ENCODE assay signal across 38 cellular contexts in genomic region chr1:216582151-216582550, GRCh38.
"Had no signal": no experiment of that assay in that cellular context is flagged by ENCODE, and none has a peak within 500 bp of the region (broad histone marks: within the 10 kb centered on the region; RNA-seq: fewer than 3 reads in every experiment).

No MANE protein-coding gene starts in this region.

- H3K4me1 ChIP-seq: adrenal gland, ascending aorta, body of pancreas, breast epithelium had no signal

- H3K4me3 Mint-ChIP-seq: activated naive CD4-positive, alpha-beta T cell treated with anti-CD3 and anti-CD28 coated beads for 36 hours; activated naive CD4-positive, alpha-beta T cell treated with anti-CD3 and anti-CD28 coated beads, Interleukin-2, amount 10 ng/mL, durations not matched to agents 7 days and 5 days; activated naive CD4-positive, alpha-beta T cell treated with anti-CD3 and anti-CD28 coated beads, Interleukin-2, amount 50 U/mL, for 24 hours; activated naive CD8-positive, alpha-beta T cell; activated naive CD8-positive, alpha-beta T cell treated with anti-CD3 and anti-CD28 coated beads for 36 hours; activated naive CD8-positive, alpha-beta T cell treated with anti-CD3 and anti-CD28 coated beads, Interleukin-2, amount 10 ng/mL, durations not matched to agents 7 days and 5 days; activated naive CD8-positive, alpha-beta T cell treated with anti-CD3 and anti-CD28 coated beads, Interleukin-2, amount 50 U/mL, for 24 hours; activated T-cell treated with anti-CD3 and anti-CD28 coated beads, Interleukin-2, amount 50 U/mL, for 24 hours; activated T-cell treated with anti-CD3 and anti-CD28 coated beads, Interleukin-2, amount 50 U/mL, for 4 hours; activated T-cell treated with anti-CD3 and anti-CD28 coated beads, Interleukin-2, amount 50 U/mL, for 72 hours; activated T-helper 1 cell treated with anti-CD3 and anti-CD28 coated beads, Interleukin-12 subunit alpha, Interleukin-12 subunit beta, Interleukin-2, Interleukin-4 antibody, amounts not matched to agents 30 ng/mL and 10 ng/mL and 1 ng/mL, durations not matched to agents 14 hours and 24 hours and 36 hours; activated T-helper 17 cell treated with anti-CD3 and anti-CD28 coated beads, Interleukin-2, amount 50 U/mL, for 72 hours; brain; central memory CD8-positive, alpha-beta T cell had no signal

- DNase-seq: activated effector memory CD4-positive, alpha-beta T cell treated with anti-CD3 and anti-CD28 coated beads, Interleukin-2, amount 50 U/mL, for 16 hours; activated effector memory CD4-positive, alpha-beta T cell treated with Interleukin-2 at 50 U/mL for 16 hours; activated gamma-delta T cell; activated gamma-delta T cell treated with Interleukin-2 at 50 U/mL for 16 hours; activated naive CD4-positive, alpha-beta T cell; activated naive CD4-positive, alpha-beta T cell treated with anti-CD3 and anti-CD28 coated beads for 36 hours; activated naive CD4-positive, alpha-beta T cell treated with anti-CD3 and anti-CD28 coated beads, Interleukin-2, amount 10 ng/mL, durations not matched to agents 7 days and 5 days; activated naive CD4-positive, alpha-beta T cell treated with anti-CD3 and anti-CD28 coated beads, Interleukin-2, amount 50 U/mL, for 16 hours; activated naive CD4-positive, alpha-beta T cell treated with Interleukin-2 at 50 U/mL for 16 hours; activated naive CD8-positive, alpha-beta T cell treated with anti-CD3 and anti-CD28 coated beads for 36 hours; activated naive CD8-positive, alpha-beta T cell treated with anti-CD3 and anti-CD28 coated beads, Interleukin-2, amount 10 ng/mL, durations not matched to agents 7 days and 5 days; activated naive CD8-positive, alpha-beta T cell treated with anti-CD3 and anti-CD28 coated beads, Interleukin-2, amount 50 U/mL, for 24 hours; activated T-cell treated with anti-CD3 and anti-CD28 coated beads, Interleukin-2, amount 50 U/mL, for 1 hour; activated T-cell treated with anti-CD3 and anti-CD28 coated beads, Interleukin-2, amount 50 U/mL, for 24 hours; activated T-cell treated with anti-CD3 and anti-CD28 coated beads, Interleukin-2, amount 50 U/mL, for 4 hours; activated T-cell treated with anti-CD3 and anti-CD28 coated beads, Interleukin-2, amount 50 U/mL, for 48 hours; activated T-cell treated with anti-CD3 and anti-CD28 coated beads, Interleukin-2, amount 50 U/mL, for 72 hours; adrenal gland; amniotic stem cell; amygdala; anterior cingulate cortex; aorta; body of pancreas; brain microvascular endothelial cell; caudate nucleus; central memory CD4-positive, alpha-beta T cell; cerebellar nuclear complex had no signal

- H3K27me3 ChIP-seq: adrenal gland, ascending aorta, body of pancreas, brain microvascular endothelial cell, breast epithelium, cardiac muscle cell had no signal

- H3K36me3 Mint-ChIP-seq: activated naive CD4-positive, alpha-beta T cell treated with anti-CD3 and anti-CD28 coated beads, Interleukin-2, amount 10 ng/mL, durations not matched to agents 7 days and 5 days; activated naive CD4-positive, alpha-beta T cell treated with anti-CD3 and anti-CD28 coated beads, Interleukin-2, amount 50 U/mL, for 24 hours; activated naive CD4-positive, alpha-beta T cell treated with anti-CD3 and anti-CD28 coated beads, Interleukin-2, amount 50 U/mL, for 72 hours; activated naive CD8-positive, alpha-beta T cell; activated naive CD8-positive, alpha-beta T cell treated with anti-CD3 and anti-CD28 coated beads for 36 hours; activated naive CD8-positive, alpha-beta T cell treated with anti-CD3 and anti-CD28 coated beads, Interleukin-2, amount 10 ng/mL, durations not matched to agents 7 days and 5 days had no signal

- H3K27ac ChIP-seq: adrenal gland, ascending aorta, body of pancreas, brain microvascular endothelial cell, breast epithelium, cardiac muscle cell had no signal

- H3K9me3 Mint-ChIP-seq: activated naive CD8-positive, alpha-beta T cell treated with anti-CD3 and anti-CD28 coated beads, Interleukin-2, amount 10 ng/mL, durations not matched to agents 7 days and 5 days; activated T-helper 1 cell treated with anti-CD3 and anti-CD28 coated beads, Interleukin-12 subunit alpha, Interleukin-12 subunit beta, Interleukin-2, Interleukin-4 antibody, amounts not matched to agents 30 ng/mL and 10 ng/mL and 1 ng/mL, durations not matched to agents 14 hours and 24 hours and 36 hours had no signal

- H3K9me3 ChIP-seq: adrenal gland, body of pancreas, breast epithelium had no signal

- H3K4me3 ChIP-seq: adrenal gland, ascending aorta, body of pancreas, breast epithelium, cardiac muscle cell had no signal

- H3K27ac Mint-ChIP-seq: activated naive CD4-positive, alpha-beta T cell treated with anti-CD3 and anti-CD28 coated beads for 36 hours; activated naive CD4-positive, alpha-beta T cell treated with anti-CD3 and anti-CD28 coated beads, Interleukin-2, amount 10 ng/mL, durations not matched to agents 7 days and 5 days; activated naive CD4-positive, alpha-beta T cell treated with anti-CD3 and anti-CD28 coated beads, Interleukin-2, amount 50 U/mL, for 24 hours; activated naive CD4-positive, alpha-beta T cell treated with anti-CD3 and anti-CD28 coated beads, Interleukin-2, amount 50 U/mL, for 72 hours; activated naive CD8-positive, alpha-beta T cell; activated naive CD8-positive, alpha-beta T cell treated with anti-CD3 and anti-CD28 coated beads for 36 hours; activated naive CD8-positive, alpha-beta T cell treated with anti-CD3 and anti-CD28 coated beads, Interleukin-2, amount 10 ng/mL, durations not matched to agents 7 days and 5 days; activated naive CD8-positive, alpha-beta T cell treated with anti-CD3 and anti-CD28 coated beads, Interleukin-2, amount 50 U/mL, for 24 hours; activated T-cell treated with anti-CD3 and anti-CD28 coated beads, Interleukin-2, amount 50 U/mL, for 24 hours; activated T-cell treated with anti-CD3 and anti-CD28 coated beads, Interleukin-2, amount 50 U/mL, for 72 hours; activated T-helper 1 cell treated with anti-CD3 and anti-CD28 coated beads, Interleukin-12 subunit alpha, Interleukin-12 subunit beta, Interleukin-2, Interleukin-4 antibody, amounts not matched to agents 30 ng/mL and 10 ng/mL and 1 ng/mL, durations not matched to agents 14 hours and 24 hours and 36 hours; activated T-helper 17 cell treated with anti-CD3 and anti-CD28 coated beads, Interleukin-2, amount 50 U/mL, for 72 hours; activated T-helper 2 cell treated with anti-CD3 and anti-CD28 coated beads, Interferon-gamma antibody, Interleukin-2, Interleukin-4, amounts not matched to agents 10 μg/mL and 5 μg/mL and 100 μg/mL, durations not matched to agents 14 hours and 24 hours and 36 hours; brain had no signal

- H3K36me3 ChIP-seq: adrenal gland, ascending aorta, brain microvascular endothelial cell, breast epithelium, cardiac muscle cell had no signal

- H3K4me1 Mint-ChIP-seq: activated naive CD4-positive, alpha-beta T cell treated with anti-CD3 and anti-CD28 coated beads, Interleukin-2, amount 10 ng/mL, durations not matched to agents 7 days and 5 days; activated naive CD4-positive, alpha-beta T cell treated with anti-CD3 and anti-CD28 coated beads, Interleukin-2, amount 50 U/mL, for 24 hours; activated naive CD8-positive, alpha-beta T cell treated with anti-CD3 and anti-CD28 coated beads for 36 hours; activated naive CD8-positive, alpha-beta T cell treated with anti-CD3 and anti-CD28 coated beads, Interleukin-2, amount 10 ng/mL, durations not matched to agents 7 days and 5 days; activated naive CD8-positive, alpha-beta T cell treated with anti-CD3 and anti-CD28 coated beads, Interleukin-2, amount 50 U/mL, for 24 hours; activated T-helper 17 cell treated with anti-CD3 and anti-CD28 coated beads, Interleukin-2, amount 50 U/mL, for 72 hours; central memory CD8-positive, alpha-beta T cell had no signal

- ATAC-seq: activated naive CD4-positive, alpha-beta T cell treated with anti-CD3 and anti-CD28 coated beads, Interleukin-2, amount 50 U/mL, for 72 hours; activated naive CD8-positive, alpha-beta T cell treated with anti-CD3 and anti-CD28 coated beads, Interleukin-2, amount 50 U/mL, for 24 hours; activated T-cell treated with anti-CD3 and anti-CD28 coated beads, Interleukin-2, amount 50 U/mL, for 4 hours; activated T-cell treated with anti-CD3 and anti-CD28 coated beads, Interleukin-2, amount 50 U/mL, for 72 hours; activated T-helper 17 cell treated with anti-CD3 and anti-CD28 coated beads, Interleukin-2, amount 50 U/mL, for 72 hours; body of pancreas had no signal

- H3K27me3 Mint-ChIP-seq: activated naive CD4-positive, alpha-beta T cell treated with anti-CD3 and anti-CD28 coated beads, Interleukin-2, amount 10 ng/mL, durations not matched to agents 7 days and 5 days; activated naive CD4-positive, alpha-beta T cell treated with anti-CD3 and anti-CD28 coated beads, Interleukin-2, amount 50 U/mL, for 24 hours; activated naive CD8-positive, alpha-beta T cell; activated naive CD8-positive, alpha-beta T cell treated with anti-CD3 and anti-CD28 coated beads for 36 hours; activated naive CD8-positive, alpha-beta T cell treated with anti-CD3 and anti-CD28 coated beads, Interleukin-2, amount 10 ng/mL, durations not matched to agents 7 days and 5 days; activated naive CD8-positive, alpha-beta T cell treated with anti-CD3 and anti-CD28 coated beads, Interleukin-2, amount 50 U/mL, for 24 hours; activated T-cell treated with anti-CD3 and anti-CD28 coated beads, Interleukin-2, amount 50 U/mL, for 24 hours; activated T-helper 17 cell treated with anti-CD3 and anti-CD28 coated beads, Interleukin-2, amount 50 U/mL, for 72 hours; brain; central memory CD8-positive, alpha-beta T cell had no signal
